In the genomic region with DNA sequence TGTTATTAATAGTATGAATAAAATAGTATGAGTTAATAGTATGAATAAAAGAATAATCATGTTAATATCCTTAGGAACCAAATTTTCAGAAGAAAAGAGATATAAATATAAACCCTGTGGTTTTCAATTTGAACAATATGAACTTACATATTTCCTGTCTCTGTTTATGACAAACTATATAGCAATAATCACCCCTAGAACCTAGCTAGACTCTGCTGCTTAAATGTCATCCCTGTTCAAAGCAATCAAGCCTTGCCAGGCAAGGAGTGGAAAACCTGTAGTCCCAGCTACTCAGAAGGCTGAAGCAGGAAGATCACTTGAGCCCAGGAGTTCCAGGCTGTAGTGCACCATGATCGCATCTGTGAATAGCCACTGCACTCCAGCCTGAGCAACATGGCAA, we compare ENCODE assay signal across 21 cellular contexts. TPM values are rescaled to one million over a fixed set of nuclear protein-coding genes. Genes with fewer than 3 reads are reported as not detected.
DNase-seq lines count a peak whose midpoint lies in the region; ATAC-seq and TF ChIP-seq lines count a peak whose summit lies in the region.
"Had no signal": no experiment of that assay in that cellular context is flagged by ENCODE, and none has a peak within 500 bp of the region (broad histone marks: within the 10 kb centered on the region; RNA-seq: fewer than 3 reads in every experiment).

No MANE protein-coding gene starts in this region.

- H3K9me3 Mint-ChIP-seq in T-cell (no peaks in the 10 kb centered on the region), chondrocyte (ENCODE audit: low read depth) (no peaks in the 10 kb centered on the region)
- no peaks in the 10 kb centered on the region for H3K9me3 Mint-ChIP-seq in stimulated activated naive B cell treated with anti-CD40 and anti-IgM and Interleukin-4, amounts not matched to agents 10 μg/mL and 1 μg/mL and 100 μg/mL, for 72 hours
- H3K9me3 Mint-ChIP-seq: GM23338 had no signal

- H3K27ac ChIP-seq in cardiac muscle cell = peak overlapping the region; percentile 80
- H3K27ac ChIP-seq: lower lobe of right lung, pancreas had no signal

- H3K4me3 ChIP-seq in cardiac muscle cell (no peak overlapping the region), mucosa of descending colon (no peak overlapping the region)
- H3K4me3 ChIP-seq: GM23338, lower lobe of right lung, pancreas, tibial artery had no signal

- H3K9me3 ChIP-seq in cardiac muscle cell (ENCODE audit: low read depth) = no peaks in the 10 kb centered on the region
- H3K9me3 ChIP-seq in mucosa of descending colon = no peaks in the 10 kb centered on the region
- H3K9me3 ChIP-seq: lower lobe of right lung, pancreas, tibial artery had no signal

- CTCF ChIA-PET in T-cell (lab: Charles Lee) = interaction anchor here in 1 of 2 donors (1.4 kb wide), 1 partner anchor 37 kb away, joined by 4 read pairs; a partner anchor contains a TSS

- H3K4me3 Mint-ChIP-seq in T-cell = no peak overlapping the region
- no peak overlapping the region for H3K4me3 Mint-ChIP-seq in chondrocyte (ENCODE audit: unreplicated experiment)
- H3K4me3 Mint-ChIP-seq in stimulated activated naive B cell treated with anti-CD40 and anti-IgM and Interleukin-4, amounts not matched to agents 10 μg/mL and 1 μg/mL and 100 μg/mL, for 72 hours = no peak overlapping the region
- H3K4me3 Mint-ChIP-seq: GM23338 had no signal

- H3K27me3 ChIP-seq in cardiac muscle cell = no peaks in the 10 kb centered on the region
- H3K27me3 ChIP-seq: pancreas, tibial artery had no signal

- ATAC-seq in Right ventricle myocardium inferior (no peak), T-cell (replicated peaks in 1 of 4) (no peak), mucosa of descending colon (no peak)
- no peak for ATAC-seq in stimulated activated naive B cell treated with anti-CD40 and anti-IgM and Interleukin-4, amounts not matched to agents 10 μg/mL and 1 μg/mL and 100 μg/mL, for 72 hours (replicated peaks)
- ATAC-seq: GM23338, lower lobe of right lung, pancreas had no signal

- H3K4me1 Mint-ChIP-seq in T-cell = peaks cover 6 to 10% (median 8%) of the 10 kb centered on the region in 3 donors
- H3K4me1 Mint-ChIP-seq in chondrocyte (ENCODE audit: low read depth) = peaks cover 22% of the 10 kb centered on the region
- peaks cover 6 to 14% of the 10 kb centered on the region in 2 donors for H3K4me1 Mint-ChIP-seq in stimulated activated naive B cell treated with anti-CD40 and anti-IgM and Interleukin-4, amounts not matched to agents 10 μg/mL and 1 μg/mL and 100 μg/mL, for 72 hours
- H3K4me1 Mint-ChIP-seq: GM23338 had no signal

- H3K36me3 Mint-ChIP-seq in T-cell (peaks cover 26% of the 10 kb centered on the region), chondrocyte (ENCODE audit: low read depth) (peaks cover 7% of the 10 kb centered on the region)
- peaks cover 26 to 41% of the 10 kb centered on the region in 2 donors for H3K36me3 Mint-ChIP-seq in stimulated activated naive B cell treated with anti-CD40 and anti-IgM and Interleukin-4, amounts not matched to agents 10 μg/mL and 1 μg/mL and 100 μg/mL, for 72 hours

- DNase-seq in cardiac muscle cell (ENCODE audit: low read depth in 1 of 2, low spot score in 1 of 2) (no peak), Right ventricle myocardium inferior (ENCODE audit: missing footprints) (no peak), T-cell (no peak), chondrocyte (ENCODE audit: low spot score) (no peak), NCI-H345 (lab: John Stamatoyannopoulos, UW) (no peak), mucosa of descending colon (no peak)
- DNase-seq in stimulated activated naive B cell treated with anti-CD40 and anti-IgM and Interleukin-4, amounts not matched to agents 10 μg/mL and 1 μg/mL and 100 μg/mL, for 72 hours = no peak
- no peak for DNase-seq in stimulated activated CD4-positive, alpha-beta T cell treated with anti-CD3 and anti-CD28 coated beads, Interleukin-1b, Interleukin-23, amount 100 ng/mL, for 48 hours
- DNase-seq: activated CD4-positive, alpha-beta T cell treated with anti-CD3 and anti-CD28 coated beads, Interleukin-2, amount 50 U/mL, for 48 hours; amniotic stem cell; GF-D8; hypothalamus; KBM-7; lower lobe of right lung; NCI-H1694 treated with DMSO at 0.1 percent for 48 hours; pancreas; SIG-M5; stimulated activated naive CD4-positive, alpha-beta T cell; tibial artery had no signal

- intact Hi-C loops in Right ventricle myocardium inferior (cut with DNase I) = no loop called here
- intact Hi-C loops in mucosa of descending colon (cut with DNase I, micrococcal nuclease) = no loop called here

- H3K27ac Mint-ChIP-seq in T-cell (peak overlapping the region; percentile 37 to 75), chondrocyte (ENCODE audit: unreplicated experiment) (peak overlapping the region; percentile 47)
- H3K27ac Mint-ChIP-seq in stimulated activated naive B cell treated with anti-CD40 and anti-IgM and Interleukin-4, amounts not matched to agents 10 μg/mL and 1 μg/mL and 100 μg/mL, for 72 hours = peak overlapping the region; percentile 62
- H3K27ac Mint-ChIP-seq: GM23338 had no signal

- POLR2A ChIA-PET in T-cell (lab: Charles Lee) = no interaction called here

- H3K36me3 ChIP-seq in cardiac muscle cell (peaks cover 48% of the 10 kb centered on the region), mucosa of descending colon (ENCODE audit: low read depth) (no peaks in the 10 kb centered on the region)
- H3K36me3 ChIP-seq: pancreas had no signal

- H3K4me1 ChIP-seq in cardiac muscle cell (ENCODE audit: low read depth) (peaks cover 24% of the 10 kb centered on the region), mucosa of descending colon (ENCODE audit: low read depth) (no peaks in the 10 kb centered on the region)
- H3K4me1 ChIP-seq: lower lobe of right lung, pancreas had no signal

- H3K27me3 Mint-ChIP-seq in T-cell = no peaks in the 10 kb centered on the region
- H3K27me3 Mint-ChIP-seq in chondrocyte (ENCODE audit: low read depth) = no peaks in the 10 kb centered on the region
- H3K27me3 Mint-ChIP-seq in stimulated activated naive B cell treated with anti-CD40 and anti-IgM and Interleukin-4, amounts not matched to agents 10 μg/mL and 1 μg/mL and 100 μg/mL, for 72 hours = no peaks in the 10 kb centered on the region

- TF ChIP-seq CTCF in cardiac muscle cell (IDR thresholded peaks at IDR 0.05; ENCODE audit: low read depth, low read length) (no peak), chondrocyte (IDR thresholded peaks at IDR 0.05) (no peak), mucosa of descending colon (IDR thresholded peaks at IDR 0.05) (no peak)

RNA-seq across cellular contexts. Expression of a gene that starts 36.5 kb away (rescaled TPM):
- 92.0 and 103 TPM in 2 replicates for total RNA-seq in cardiac muscle cell
- 172 and 174 TPM in 2 replicates for polyA plus RNA-seq in cardiac muscle cell
- 77.0 TPM for total RNA-seq in Right ventricle myocardium inferior
- 10 to 100 TPM; 11.3 to 15.4 (median 13.0) TPM for total RNA-seq in T-cell
- total RNA-seq in chondrocyte = 126 to 179 TPM (median 174 TPM) in 3 replicates
- total RNA-seq in mucosa of descending colon = 10 to 100 TPM; 21.0 to 26.1 (median 26.0) TPM

RNA-seq across cellular contexts. Expression of a gene that starts 50.1 kb away (rescaled TPM):
- total RNA-seq in cardiac muscle cell (1.5 and 2.1 TPM in 2 replicates), Right ventricle myocardium inferior (3.6 TPM), T-cell (1 to 10 TPM in 4 of 5 donors, under 1 TPM in 1; 0.49 to 3.3 (median 2.2) TPM), chondrocyte (1.7 to 2.2 TPM (median 2.0 TPM) in 3 replicates), mucosa of descending colon (1 to 10 TPM; 3.5 to 5.1 (median 3.6) TPM)
- polyA plus RNA-seq in cardiac muscle cell = 1.7 and 3.1 TPM in 2 replicates
- total RNA-seq: OCI-LY7 had no signal
